In the genomic region with DNA sequence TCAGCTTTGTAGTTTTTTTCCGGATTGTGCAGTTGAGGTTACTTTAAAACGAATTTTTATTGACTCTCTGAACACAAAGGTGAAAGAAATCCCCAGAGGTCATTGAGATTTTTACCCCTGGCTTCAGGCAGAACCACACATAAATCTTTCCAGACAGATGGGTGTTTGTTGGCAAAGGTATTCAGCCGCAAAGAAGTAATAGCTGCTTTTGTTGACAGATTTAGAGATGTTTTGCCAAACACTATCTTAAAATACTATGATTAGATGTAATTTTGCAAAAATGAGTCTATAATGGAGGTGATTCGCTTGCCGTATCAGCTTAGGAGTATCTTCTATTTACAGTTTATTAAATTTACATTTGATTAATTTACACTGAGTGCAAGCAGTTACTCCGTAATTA, we compare ENCODE assay signal across 20 cellular contexts.
DNase-seq lines count a peak whose midpoint lies in the region; ATAC-seq lines count a peak whose summit lies in the region.
"Had no signal": no experiment of that assay in that cellular context is flagged by ENCODE, and none has a peak within 500 bp of the region (broad histone marks: within the 10 kb centered on the region; RNA-seq: fewer than 3 reads in every experiment).

No MANE protein-coding gene starts in this region.

- no peak for ATAC-seq in HG03045 (IDR thresholded peaks at IDR 0.05; ENCODE audit: unreplicated experiment)
- ATAC-seq in left lobe of liver: no peak
- ATAC-seq in HG02884 (IDR thresholded peaks at IDR 0.05; ENCODE audit: unreplicated experiment): no peak
- ATAC-seq: CD8-positive, alpha-beta T cell; Right ventricle myocardium inferior had no signal

- peak; percentile 11 for DNase-seq in A172 (ENCODE audit: low spot score)
- peak; percentile 50 for DNase-seq in NCI-H1105 (lab: John Stamatoyannopoulos, UW)
- DNase-seq in NCI-H2081 treated with DMSO at 0.1 percent for 48 hours (lab: John Stamatoyannopoulos, UW): peak; percentile 62
- DNase-seq in NCI-H82 treated with DMSO at 0.1 percent for 48 hours (lab: John Stamatoyannopoulos, UW; ENCODE audit: unreplicated experiment): peak; percentile 69
- no peak for DNase-seq in left lobe of liver (ENCODE audit: low spot score)
- DNase-seq in AML-193 (lab: John Stamatoyannopoulos, UW): no peak
- DNase-seq: C1 segment of cervical spinal cord; CD8-positive, alpha-beta T cell; DMS53; H9; Karpas-422; NCI-H1417 treated with DMSO at 0.1 percent for 48 hours; NCI-H2029 treated with DMSO at 0.1 percent for 48 hours; NCI-H510A treated with DMSO at 0.1 percent for 48 hours; NCI-H774; OCI-M1; T-helper 1 cell had no signal

Comparison
In these comparisons a context has a peak if more than half of its experiments do, and no peak if none do; other contexts are left out.
1. DNase-seq: peak in A172 (single experiment), NCI-H1105 (single experiment), NCI-H2081 treated with DMSO at 0.1 percent for 48 hours (single experiment) and NCI-H82 treated with DMSO at 0.1 percent for 48 hours (single experiment); none in left lobe of liver (single experiment) and AML-193 (0 of 2).